ENCODE assay signal across 13 cellular contexts in genomic region chr3:49161197-49161596, GRCh38. TPM values are rescaled to one million over a fixed set of nuclear protein-coding genes. Genes with fewer than 3 reads are reported as not detected.
A peak's percentile ranks its signal among the peaks of the same experiment; 100 is the strongest.
DNase-seq lines count a peak whose midpoint lies in the region; ATAC-seq and TF ChIP-seq lines count a peak whose summit lies in the region.
"Had no signal": no experiment of that assay in that cellular context is flagged by ENCODE, and none has a peak within 500 bp of the region (broad histone marks: within the 10 kb centered on the region; RNA-seq: fewer than 3 reads in every experiment).

No MANE protein-coding gene starts in this region.

- CTCF ChIA-PET in WTC11 (lab: Charles Lee) = interaction anchor here (1.7 kb wide), 1 partner anchor 10 kb away, joined by 6 read pairs; the partner anchor contains the start of gene KLHDC8B

- H3K4me1 Mint-ChIP-seq in stimulated activated naive CD8-positive, alpha-beta T cell treated with anti-CD3 and anti-CD28 coated beads, Interleukin-15, Interleukin-2, amounts not matched to agents 100 ng/mL and 50 ng/mL, for 24 hours (ENCODE audit: low read depth) = peaks cover 43% of the 10 kb centered on the region
- H3K4me1 Mint-ChIP-seq in activated naive CD8-positive, alpha-beta T cell treated with anti-CD3 and anti-CD28 coated beads for 36 hours = peaks cover 31% of the 10 kb centered on the region
- peaks cover 15% of the 10 kb centered on the region for H3K4me1 Mint-ChIP-seq in chondrocyte (ENCODE audit: low read depth)
- peaks cover 26 to 43% of the 10 kb centered on the region in 2 donors for H3K4me1 Mint-ChIP-seq in stimulated activated naive B cell treated with anti-CD40 and anti-IgM and Interleukin-4, amounts not matched to agents 10 μg/mL and 1 μg/mL and 100 μg/mL, for 72 hours
- H3K4me1 Mint-ChIP-seq in WTC11 = peaks cover 12% of the 10 kb centered on the region

- DNase-seq in stimulated activated naive CD8-positive, alpha-beta T cell treated with anti-CD3 and anti-CD28 coated beads, Interleukin-15, Interleukin-2, amounts not matched to agents 100 U/mL and 50 U/mL, for 24 hours = no peak
- DNase-seq in activated naive CD8-positive, alpha-beta T cell treated with anti-CD3 and anti-CD28 coated beads for 36 hours = no peak
- DNase-seq in chondrocyte (ENCODE audit: low spot score) (no peak), WTC11 (ENCODE audit: low spot score) (no peak)
- DNase-seq in stimulated activated naive B cell treated with anti-CD40 and anti-IgM and Interleukin-4, amounts not matched to agents 10 μg/mL and 1 μg/mL and 100 μg/mL, for 72 hours = no peak
- no peak for DNase-seq in activated CD4-positive, alpha-beta T cell treated with anti-CD3 and anti-CD28 coated beads, Interleukin-2, amount 50 U/mL, for 4 hours
- DNase-seq: Caco-2; CD8-positive, alpha-beta memory T cell; DMS53; GF-D8 had no signal

- no peak for ATAC-seq in stimulated activated naive CD8-positive, alpha-beta T cell treated with anti-CD3 and anti-CD28 coated beads, Interleukin-15, Interleukin-2, amounts not matched to agents 100 U/mL and 50 U/mL, for 24 hours
- ATAC-seq in stimulated activated naive B cell treated with anti-CD40 and anti-IgM and Interleukin-4, amounts not matched to agents 10 μg/mL and 1 μg/mL and 100 μg/mL, for 72 hours (replicated peaks) = no peak
- ATAC-seq in WTC11 = no peak
- ATAC-seq in HG03025 (IDR thresholded peaks at IDR 0.05; ENCODE audit: low FRiP score, unreplicated experiment) = no peak

- peak overlapping the region; percentile 85 for H3K27ac Mint-ChIP-seq in stimulated activated naive CD8-positive, alpha-beta T cell treated with anti-CD3 and anti-CD28 coated beads, Interleukin-15, Interleukin-2, amounts not matched to agents 100 ng/mL and 50 ng/mL, for 24 hours
- H3K27ac Mint-ChIP-seq in activated naive CD8-positive, alpha-beta T cell treated with anti-CD3 and anti-CD28 coated beads for 36 hours = peak overlapping the region; percentile 42
- H3K27ac Mint-ChIP-seq in chondrocyte (ENCODE audit: unreplicated experiment) = peak overlapping the region; percentile 41
- H3K27ac Mint-ChIP-seq in stimulated activated naive B cell treated with anti-CD40 and anti-IgM and Interleukin-4, amounts not matched to agents 10 μg/mL and 1 μg/mL and 100 μg/mL, for 72 hours = peak overlapping the region; percentile 20
- no peak overlapping the region for H3K27ac Mint-ChIP-seq in WTC11
- H3K27ac Mint-ChIP-seq: B cell had no signal

- H3K36me3 Mint-ChIP-seq in stimulated activated naive CD8-positive, alpha-beta T cell treated with anti-CD3 and anti-CD28 coated beads, Interleukin-15, Interleukin-2, amounts not matched to agents 100 ng/mL and 50 ng/mL, for 24 hours (ENCODE audit: low read depth) = peaks cover 23% of the 10 kb centered on the region
- H3K36me3 Mint-ChIP-seq in activated naive CD8-positive, alpha-beta T cell treated with anti-CD3 and anti-CD28 coated beads for 36 hours = peaks cover 30% of the 10 kb centered on the region
- H3K36me3 Mint-ChIP-seq in chondrocyte (ENCODE audit: low read depth) (peaks cover 8% of the 10 kb centered on the region), WTC11 (peaks cover 11% of the 10 kb centered on the region)
- peaks cover 15 to 40% of the 10 kb centered on the region in 2 donors for H3K36me3 Mint-ChIP-seq in stimulated activated naive B cell treated with anti-CD40 and anti-IgM and Interleukin-4, amounts not matched to agents 10 μg/mL and 1 μg/mL and 100 μg/mL, for 72 hours

- no peaks in the 10 kb centered on the region for H3K27me3 Mint-ChIP-seq in stimulated activated naive CD8-positive, alpha-beta T cell treated with anti-CD3 and anti-CD28 coated beads, Interleukin-15, Interleukin-2, amounts not matched to agents 100 ng/mL and 50 ng/mL, for 24 hours
- H3K27me3 Mint-ChIP-seq in activated naive CD8-positive, alpha-beta T cell treated with anti-CD3 and anti-CD28 coated beads for 36 hours = no peaks in the 10 kb centered on the region
- H3K27me3 Mint-ChIP-seq in chondrocyte (ENCODE audit: low read depth) (no peaks in the 10 kb centered on the region), WTC11 (ENCODE audit: low read depth) (no peaks in the 10 kb centered on the region)
- H3K27me3 Mint-ChIP-seq in stimulated activated naive B cell treated with anti-CD40 and anti-IgM and Interleukin-4, amounts not matched to agents 10 μg/mL and 1 μg/mL and 100 μg/mL, for 72 hours = no peaks in the 10 kb centered on the region
- H3K27me3 Mint-ChIP-seq: B cell had no signal

- TF ChIP-seq CTCF in chondrocyte (IDR thresholded peaks at IDR 0.05) = no peak
- TF ChIP-seq CTCF in WTC11 (IDR thresholded peaks at IDR 0.05) = no peak

- no peaks in the 10 kb centered on the region for H3K9me3 Mint-ChIP-seq in stimulated activated naive CD8-positive, alpha-beta T cell treated with anti-CD3 and anti-CD28 coated beads, Interleukin-15, Interleukin-2, amounts not matched to agents 100 ng/mL and 50 ng/mL, for 24 hours
- no peaks in the 10 kb centered on the region for H3K9me3 Mint-ChIP-seq in activated naive CD8-positive, alpha-beta T cell treated with anti-CD3 and anti-CD28 coated beads for 36 hours
- no peaks in the 10 kb centered on the region for H3K9me3 Mint-ChIP-seq in chondrocyte (ENCODE audit: low read depth)
- H3K9me3 Mint-ChIP-seq in stimulated activated naive B cell treated with anti-CD40 and anti-IgM and Interleukin-4, amounts not matched to agents 10 μg/mL and 1 μg/mL and 100 μg/mL, for 72 hours = no peaks in the 10 kb centered on the region
- no peaks in the 10 kb centered on the region for H3K9me3 Mint-ChIP-seq in WTC11
- H3K9me3 Mint-ChIP-seq: CD8-positive, alpha-beta memory T cell had no signal

- no peak overlapping the region for H3K4me3 Mint-ChIP-seq in stimulated activated naive CD8-positive, alpha-beta T cell treated with anti-CD3 and anti-CD28 coated beads, Interleukin-15, Interleukin-2, amounts not matched to agents 100 ng/mL and 50 ng/mL, for 24 hours
- H3K4me3 Mint-ChIP-seq in activated naive CD8-positive, alpha-beta T cell treated with anti-CD3 and anti-CD28 coated beads for 36 hours = no peak overlapping the region
- H3K4me3 Mint-ChIP-seq in chondrocyte (ENCODE audit: unreplicated experiment) (no peak overlapping the region), WTC11 (no peak overlapping the region)
- no peak overlapping the region for H3K4me3 Mint-ChIP-seq in stimulated activated naive B cell treated with anti-CD40 and anti-IgM and Interleukin-4, amounts not matched to agents 10 μg/mL and 1 μg/mL and 100 μg/mL, for 72 hours
- H3K4me3 Mint-ChIP-seq: B cell had no signal

- POLR2A ChIA-PET in WTC11 (lab: Charles Lee) = no interaction called here

TF ChIP-seq in WTC11, 78 proteins besides CTCF, POLR2A, EP300 and RAD21:
- TF ChIP-seq EMX1 (CRISPR knock-in tag; IDR thresholded peaks at IDR 0.05) (no peak), MXD4 (CRISPR knock-in tag; IDR thresholded peaks at IDR 0.05; ENCODE audit: borderline replicate concordance) (no peak), JUN (CRISPR knock-in tag; IDR thresholded peaks at IDR 0.05) (no peak), NR3C1 (CRISPR knock-in tag; conservative IDR thresholded peaks at IDR 0.05; ENCODE audit: low read depth) (no peak), CREM (CRISPR knock-in tag; IDR thresholded peaks at IDR 0.05) (no peak)
- TF ChIP-seq, protein P1, sequence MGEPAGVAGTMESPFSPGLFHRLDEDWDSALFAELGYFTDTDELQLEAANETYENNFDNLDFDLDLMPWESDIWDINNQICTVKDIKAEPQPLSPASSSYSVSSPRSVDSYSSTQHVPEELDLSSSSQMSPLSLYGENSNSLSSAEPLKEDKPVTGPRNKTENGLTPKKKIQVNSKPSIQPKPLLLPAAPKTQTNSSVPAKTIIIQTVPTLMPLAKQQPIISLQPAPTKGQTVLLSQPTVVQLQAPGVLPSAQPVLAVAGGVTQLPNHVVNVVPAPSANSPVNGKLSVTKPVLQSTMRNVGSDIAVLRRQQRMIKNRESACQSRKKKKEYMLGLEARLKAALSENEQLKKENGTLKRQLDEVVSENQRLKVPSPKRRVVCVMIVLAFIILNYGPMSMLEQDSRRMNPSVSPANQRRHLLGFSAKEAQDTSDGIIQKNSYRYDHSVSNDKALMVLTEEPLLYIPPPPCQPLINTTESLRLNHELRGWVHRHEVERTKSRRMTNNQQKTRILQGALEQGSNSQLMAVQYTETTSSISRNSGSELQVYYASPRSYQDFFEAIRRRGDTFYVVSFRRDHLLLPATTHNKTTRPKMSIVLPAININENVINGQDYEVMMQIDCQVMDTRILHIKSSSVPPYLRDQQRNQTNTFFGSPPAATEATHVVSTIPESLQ (CRISPR knock-in tag; IDR thresholded peaks at IDR 0.05) = no peak
- TF ChIP-seq, protein P2, sequence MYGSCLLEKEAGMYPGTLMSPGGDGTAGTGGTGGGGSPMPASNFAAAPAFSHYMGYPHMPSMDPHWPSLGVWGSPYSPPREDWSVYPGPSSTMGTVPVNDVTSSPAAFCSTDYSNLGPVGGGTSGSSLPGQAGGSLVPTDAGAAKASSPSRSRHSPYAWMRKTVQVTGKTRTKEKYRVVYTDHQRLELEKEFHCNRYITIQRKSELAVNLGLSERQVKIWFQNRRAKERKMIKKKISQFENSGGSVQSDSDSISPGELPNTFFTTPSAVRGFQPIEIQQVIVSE (CRISPR knock-in tag; IDR thresholded peaks at IDR 0.05; ENCODE audit: borderline replicate concordance) = no peak

RNA-seq across cellular contexts. Expression of gene CCDC71, which starts 4.9 kb away (rescaled TPM):
- 10 to 100 TPM; 30.0 to 30.9 TPM for total RNA-seq in activated naive CD8-positive, alpha-beta T cell treated with anti-CD3 and anti-CD28 coated beads for 36 hours
- total RNA-seq in chondrocyte = 18.1 to 19.4 TPM (median 18.7 TPM) in 3 replicates
- 29.8 to 32.0 TPM (median 29.8 TPM) in 3 replicates for total RNA-seq in WTC11 (2021)

RNA-seq across cellular contexts. Expression of gene KLHDC8B, which starts 10.2 kb away (rescaled TPM):
- total RNA-seq in activated naive CD8-positive, alpha-beta T cell treated with anti-CD3 and anti-CD28 coated beads for 36 hours = 1 to 10 TPM; 3.4 TPM
- total RNA-seq in chondrocyte (15.6 to 40.8 TPM (median 35.1 TPM) in 3 replicates), WTC11 (2021) (13.5 to 21.5 TPM (median 16.1 TPM) in 3 replicates)

RNA-seq across cellular contexts. Expression of gene LAMB2, which starts 28.3 kb away (rescaled TPM):
- total RNA-seq in activated naive CD8-positive, alpha-beta T cell treated with anti-CD3 and anti-CD28 coated beads for 36 hours = not detected
- total RNA-seq in chondrocyte (824 to 1,096 TPM (median 1,075 TPM) in 3 replicates), WTC11 (2021) (118 to 134 TPM (median 130 TPM) in 3 replicates)

RNA-seq across cellular contexts. Expression of gene USP19, which starts 40.6 kb away (rescaled TPM):
- 10 to 100 TPM; 50.8 to 55.5 TPM for total RNA-seq in activated naive CD8-positive, alpha-beta T cell treated with anti-CD3 and anti-CD28 coated beads for 36 hours
- total RNA-seq in chondrocyte = 34.2 to 43.4 TPM (median 35.6 TPM) in 3 replicates
- 72.4 to 75.8 TPM (median 73.3 TPM) in 3 replicates for total RNA-seq in WTC11 (2021)

RNA-seq across cellular contexts. Expression of gene QARS1, which starts 56.6 kb away (rescaled TPM):
- 100 to 1,000 TPM; 252 to 272 TPM for total RNA-seq in activated naive CD8-positive, alpha-beta T cell treated with anti-CD3 and anti-CD28 coated beads for 36 hours
- 144 to 225 TPM (median 177 TPM) in 3 replicates for total RNA-seq in chondrocyte
- 405 to 471 TPM (median 433 TPM) in 3 replicates for total RNA-seq in WTC11 (2021)

Comparison
In these comparisons a context has a peak if more than half of its experiments do, and no peak if none do; other contexts are left out.
1. RNA of gene LAMB2, which starts 28.3 kb away (total RNA-seq): 824 to 1,096 TPM in chondrocyte and 118 to 134 TPM in WTC11; not detected in activated naive CD8-positive, alpha-beta T cell treated with anti-CD3 and anti-CD28 coated beads for 36 hours; every median in the first group is over 100 times any median in the second.